ENCODE assay signal across 16 cellular contexts in genomic region chr17:49436174-49436573, GRCh38. TPM values are rescaled to one million over a fixed set of nuclear protein-coding genes. Genes with fewer than 3 reads are reported as not detected.
A peak's percentile ranks its signal among the peaks of the same experiment; 100 is the strongest.
DNase-seq lines count a peak whose midpoint lies in the region; ATAC-seq, FAIRE-seq and TF ChIP-seq lines count a peak whose summit lies in the region.
"Had no signal": no experiment of that assay in that cellular context is flagged by ENCODE, and none has a peak within 500 bp of the region (broad histone marks: within the 10 kb centered on the region; RNA-seq: fewer than 3 reads in every experiment).

No MANE protein-coding gene starts in this region.

- no peak overlapping the region for H3K9ac ChIP-seq in SK-N-SH
- no peak overlapping the region for H3K9ac ChIP-seq in HepG2 (ENCODE audit: insufficient read depth, low read depth, low read length)

- TF ChIP-seq POLR2A in breast epithelium (IDR thresholded peaks at IDR 0.05) (no peak), HepG2 (IDR thresholded peaks at IDR 0.05; ENCODE audit: insufficient read depth in 1 of 2, low read depth in 2 of 2, low read length in 2 of 2) (no peak)

- no peak overlapping the region for H3K4me3 ChIP-seq in breast epithelium
- H3K4me3 ChIP-seq in SK-N-SH (ENCODE audit: low read depth in 2 of 2, low read length in 1 of 2), result no peak overlapping the region
- no peak overlapping the region for H3K4me3 ChIP-seq in HepG2 (replicated peaks in 1 of 3; ENCODE audit: insufficient read depth in 1 of 3, low read depth in 2 of 3, low read length in 3 of 3)

- H3K27ac ChIP-seq in breast epithelium (peak overlapping the region; percentile 63 to 66), SK-N-SH (ENCODE audit: low read depth in 2 of 2, low read length in 1 of 2) (peak overlapping the region in 1 of 2 experiments; percentile 81; a peak in 2 of 4 replicates), HepG2 (ENCODE audit: extremely low read length, insufficient read depth, low read length) (no peak overlapping the region)
- H3K27ac ChIP-seq: HL-60 had no signal

- TF ChIP-seq EP300 in SK-N-SH (IDR thresholded peaks at IDR 0.05; ENCODE audit: borderline replicate concordance in 1 of 2, low read depth in 1 of 2, low read length in 1 of 2), result peak in 1 of 2 experiments; percentile 12; a peak in 1 of 4 replicates
- no peak for TF ChIP-seq EP300 in HepG2 (IDR thresholded peaks at IDR 0.05; ENCODE audit: low read depth in 2 of 2, low read length in 2 of 2)
- TF ChIP-seq EP300 in HepG2 (CRISPR knock-in tag; IDR thresholded peaks at IDR 0.05; ENCODE audit: borderline replicate concordance), result no peak

- WGBS in SK-N-SH (ENCODE audit: low lambda C conversion rate), result 57% methylated on average over 4 of the region's 4 CpGs
- 29% methylated on average over 4 of the region's 4 CpGs for WGBS in HepG2 (ENCODE audit: low lambda C conversion rate)

- CTCF ChIA-PET in MCF 10A (lab: Yijun Ruan, JAX), result interaction anchor here (0.5 to 8.0 kb wide), 20 partner anchors 10 to 503 kb away, joined by 3 to 165 read pairs (median 4); no protein-coding TSS in a partner anchor
- CTCF ChIA-PET in SK-N-SH (lab: Yijun Ruan, JAX), result interaction anchor here (0.8 to 21.7 kb wide), 40 partner anchors 9 to 562 kb away, joined by 3 to 492 read pairs (median 11); partner anchors contain the start of genes NGFR, NXPH3 and PHB1
- CTCF ChIA-PET in HepG2 (lab: Yijun Ruan, JAX; ENCODE audit: low intra/inter-chr PET ratio, low total read pairs), result interaction anchor here (2.0 to 2.3 kb wide), 2 partner anchors 60 to 112 kb away, joined by 5 to 9 read pairs; no protein-coding TSS in a partner anchor

- H3K27me3 ChIP-seq in breast epithelium, result peaks cover 0 to 10% of the 10 kb centered on the region in 2 donors
- H3K27me3 ChIP-seq in SK-N-SH (ENCODE audit: insufficient read depth), result peaks cover 13% of the 10 kb centered on the region; the same call in 1 of the 2 replicates
- H3K27me3 ChIP-seq in HepG2 (ENCODE audit: control insufficient read depth in 1 of 2, insufficient read depth in 2 of 2, low read length in 2 of 2), result peaks cover 4 to 65% of the 10 kb centered on the region in 2 experiments
- H3K27me3 ChIP-seq: BE2C had no signal

- no peak overlapping the region for H3K27ac Mint-ChIP-seq in MCF 10A (ENCODE audit: low read depth, unreplicated experiment)

- DNase-seq in breast epithelium (ENCODE audit: low spot score in 2 of 2) (no peak), MCF 10A (ENCODE audit: unreplicated experiment) (no peak), SK-N-SH (no peak), HepG2 (ENCODE audit: low spot score) (no peak), NCI-H446 treated with DMSO at 0.1 percent for 48 hours (lab: John Stamatoyannopoulos, UW) (no peak), HTR-8/SVneo (ENCODE audit: insufficient read length, low spot score) (no peak), SHP77 treated with DMSO at 0.1 percent for 48 hours (lab: John Stamatoyannopoulos, UW) (no peak)
- DNase-seq: BE2C; CD8-positive, alpha-beta memory T cell; DND-41; GDM1; IMR-90 had no signal

- intact Hi-C loops in breast epithelium (cut with DNase I; ENCODE audit: low total_unique reads), result loop anchor here (5.0 kb wide), 1 partner anchor 111 kb away; no protein-coding TSS in a partner anchor
- intact Hi-C loops in MCF 10A (cut with micrococcal nuclease), result no loop called here
- intact Hi-C loops in HepG2 (cut with micrococcal nuclease; ENCODE audit: unreplicated experiment), result no loop called here

- no peaks in the 10 kb centered on the region for H3K9me3 Mint-ChIP-seq in MCF 10A (ENCODE audit: unreplicated experiment)
- H3K9me3 Mint-ChIP-seq: CD8-positive, alpha-beta memory T cell had no signal

- H4K20me1 ChIP-seq in SK-N-SH (ENCODE audit: insufficient read depth), result no peaks in the 10 kb centered on the region
- no peaks in the 10 kb centered on the region for H4K20me1 ChIP-seq in HepG2 (ENCODE audit: insufficient read depth, low read length)

- POLR2A ChIA-PET in MCF 10A (lab: Yijun Ruan, JAX), result interaction anchor here (1.0 kb wide), 1 partner anchor 116 kb away, joined by 4 read pairs; no protein-coding TSS in a partner anchor
- POLR2A ChIA-PET in SK-N-SH (lab: Yijun Ruan, JAX), result interaction anchor here (0.9 to 1.8 kb wide), 4 partner anchors 46 to 120 kb away, joined by 3 to 8 read pairs (median 4); partner anchors contain the start of gene NGFR
- POLR2A ChIA-PET in HepG2 (lab: Yijun Ruan, JAX), result no interaction called here

- H2AFZ ChIP-seq in SK-N-SH (ENCODE audit: low read depth), result no peak overlapping the region
- no peak overlapping the region for H2AFZ ChIP-seq in HepG2 (ENCODE audit: low read length)

- no peaks in the 10 kb centered on the region for H3K9me2 ChIP-seq in SK-N-SH

- H3K4me1 ChIP-seq in breast epithelium (no peaks in the 10 kb centered on the region), SK-N-SH (ENCODE audit: control insufficient read depth in 1 of 2, insufficient read depth in 2 of 2, low read depth in 1 of 2, low read length in 1 of 2) (peaks cover 9 to 45% of the 10 kb centered on the region in 2 experiments; a peak in 2 of 4 replicates), HepG2 (ENCODE audit: insufficient read depth, low read length) (peaks cover 49% of the 10 kb centered on the region)
- H3K4me1 ChIP-seq: Caco-2 had no signal

- no peak overlapping the region for H3K4me3 Mint-ChIP-seq in MCF 10A (ENCODE audit: unreplicated experiment)
- H3K4me3 Mint-ChIP-seq: CD8-positive, alpha-beta memory T cell had no signal

- FAIRE-seq in HepG2 (lab: Jason Lieb, UNC) (no peak), HTR-8/SVneo (lab: Jason Lieb, UNC) (no peak)
- FAIRE-seq: A204.1, H54 had no signal

- H3K36me3 Mint-ChIP-seq in MCF 10A (ENCODE audit: insufficient read depth, unreplicated experiment), result no peaks in the 10 kb centered on the region
- H3K36me3 Mint-ChIP-seq: CD8-positive, alpha-beta memory T cell had no signal

- no peaks in the 10 kb centered on the region for H3F3A ChIP-seq in SK-N-SH (replicated peaks; ENCODE audit: insufficient read depth)

- peaks cover 63% of the 10 kb centered on the region for H3K27me3 Mint-ChIP-seq in MCF 10A (ENCODE audit: insufficient read depth, unreplicated experiment)

- H3K79me2 ChIP-seq in SK-N-SH (ENCODE audit: insufficient read depth) (no peaks in the 10 kb centered on the region), HepG2 (ENCODE audit: insufficient read depth, low read length) (no peaks in the 10 kb centered on the region)

- TF ChIP-seq CTCF in breast epithelium (IDR thresholded peaks at IDR 0.05), result no peak
- TF ChIP-seq CTCF in MCF 10A (IDR thresholded peaks at IDR 0.05; ENCODE audit: unreplicated experiment), result no peak
- no peak for TF ChIP-seq CTCF in SK-N-SH (IDR thresholded peaks at IDR 0.05)
- TF ChIP-seq CTCF in HepG2 (CRISPR knock-in tag; IDR thresholded peaks at IDR 0.05), result no peak

- H3K4me2 ChIP-seq in SK-N-SH (no peak overlapping the region), HepG2 (ENCODE audit: low read depth, low read length) (no peak overlapping the region)

- in situ Hi-C loops in HepG2 (cut with HindIII; ENCODE audit: extremely low pct_ligation_motif_present, low pct_unique_long_range_greater_than_20kb), result loop anchor here (5.0 to 10.0 kb wide), 3 partner anchors 61 to 269 kb away; partner anchors contain the start of genes NGFR and SLC35B1

- H3K36me3 ChIP-seq in breast epithelium (no peaks in the 10 kb centered on the region), SK-N-SH (replicated peaks in 1 of 2; ENCODE audit: control insufficient read depth in 1 of 2, insufficient read depth in 2 of 2, low read length in 1 of 2) (no peaks in the 10 kb centered on the region), HepG2 (replicated peaks in 1 of 2; ENCODE audit: control insufficient read depth in 1 of 2, insufficient read depth in 2 of 2, low read length in 2 of 2) (no peaks in the 10 kb centered on the region)
- H3K36me3 ChIP-seq: BE2C had no signal

- H3K4me1 Mint-ChIP-seq in MCF 10A (ENCODE audit: insufficient read depth, unreplicated experiment), result no peaks in the 10 kb centered on the region
- H3K4me1 Mint-ChIP-seq: CD8-positive, alpha-beta memory T cell had no signal

- BruUV-seq in MCF 10A (replicated peaks; lab: Mats Ljungman, UMichigan) (no TSS peak), HepG2 (replicated peaks; lab: Mats Ljungman, UMichigan) (no TSS peak)

- H3K9me3 ChIP-seq in breast epithelium, result no peaks in the 10 kb centered on the region
- H3K9me3 ChIP-seq in SK-N-SH, result no peaks in the 10 kb centered on the region
- H3K9me3 ChIP-seq in HepG2 (ENCODE audit: low read length), result no peaks in the 10 kb centered on the region
- H3K9me3 ChIP-seq: BE2C, Caco-2 had no signal

- TF ChIP-seq RAD21 in SK-N-SH (IDR thresholded peaks at IDR 0.05; ENCODE audit: low read length) (no peak), HepG2 (CRISPR knock-in tag; IDR thresholded peaks at IDR 0.05) (no peak)

- ATAC-seq in HepG2, result no peak

RNA-seq across cellular contexts. Expression of gene PHB1, which starts 21.5 kb away (rescaled TPM):
- total RNA-seq in breast epithelium (100 to 1,000 TPM; 100 to 110 (median 108) TPM), MCF 10A (2022) (122 and 134 TPM in 2 replicates), HepG2 (2016; rRNA removed; fragmentation: Illumina TruSeq; extraction: Trizol) (515 and 623 TPM in 2 replicates)
- polyA plus RNA-seq in SK-N-SH (2012; rRNA removed) (379 and 477 TPM in 2 replicates), HepG2 (2011; rRNA removed) (688 and 721 TPM in 2 replicates)
- 290 and 388 TPM in 2 replicates for polyA plus RNA-seq in SK-N-SH (2012; cell fraction: cytosol; rRNA removed)
- 173 and 230 TPM in 2 replicates for polyA plus RNA-seq in SK-N-SH (2012; cell fraction: nucleus; rRNA removed)
- total RNA-seq in HepG2 (2016; cell fraction: cytosol; rRNA removed; fragmentation: Illumina TruSeq; extraction: Trizol; ENCODE audit: low read depth), result 133 and 145 TPM in 2 replicates
- 510 and 641 TPM in 2 replicates for total RNA-seq in HepG2 (2016; cell fraction: insoluble cytoplasmic fraction; rRNA removed; fragmentation: Illumina TruSeq; extraction: Trizol)
- 238 and 242 TPM in 2 replicates for total RNA-seq in HepG2 (2016; cell fraction: membrane; rRNA removed; fragmentation: Illumina TruSeq; extraction: Trizol)
- total RNA-seq in HepG2 (2016; cell fraction: nucleus; rRNA removed; fragmentation: Illumina TruSeq; extraction: Trizol), result 214 and 243 TPM in 2 replicates
- polyA plus RNA-seq in HepG2 (2011; cell fraction: cytosol; rRNA removed), result 568 and 609 TPM in 2 replicates
- polyA plus RNA-seq in HepG2 (2011; cell fraction: nucleus; rRNA removed), result 175 and 197 TPM in 2 replicates
- polyA plus RNA-seq in HepG2 (2012), result 461 and 478 TPM in 2 replicates
- 175 and 189 TPM in 2 replicates for polyA plus RNA-seq in HepG2 (2016; cell fraction: cytosol; fragmentation: Illumina TruSeq; extraction: Trizol; ENCODE audit: low read depth)
- 675 and 689 TPM in 2 replicates for polyA plus RNA-seq in HepG2 (2016; cell fraction: insoluble cytoplasmic fraction; fragmentation: Illumina TruSeq; extraction: Trizol; ENCODE audit: low read depth)
- 218 and 222 TPM in 2 replicates for polyA plus RNA-seq in HepG2 (2016; cell fraction: membrane; fragmentation: Illumina TruSeq; extraction: Trizol; ENCODE audit: low read depth)
- polyA plus RNA-seq in HepG2 (2016; cell fraction: nucleus; fragmentation: Illumina TruSeq; extraction: Trizol; ENCODE audit: insufficient read depth, low read depth), result 412 and 415 TPM in 2 replicates
- polyA minus RNA-seq in HepG2 (2011; rRNA and poly(A)+ RNA removed; ENCODE audit: low replicate concordance), result 950 and 1,090 TPM in 2 replicates
- 133 and 158 TPM in 2 replicates for polyA minus RNA-seq in HepG2 (2011; cell fraction: cytosol; rRNA and poly(A)+ RNA removed)
- polyA minus RNA-seq in HepG2 (2011; cell fraction: nucleus; rRNA and poly(A)+ RNA removed), result 74.5 and 93.1 TPM in 2 replicates

RNA-seq across cellular contexts. Expression of gene NGFR, which starts 58.9 kb away (rescaled TPM):
- total RNA-seq in breast epithelium, result 10 to 100 TPM in 2 of 3 donors, 1 to 10 TPM in 1; 3.4 to 27.8 (median 17.7) TPM
- total RNA-seq in MCF 10A (2022), result 0.22 and 0.26 TPM in 2 replicates
- polyA plus RNA-seq in SK-N-SH (2012; rRNA removed), result 0.44 and 0.76 TPM in 2 replicates
- polyA plus RNA-seq in SK-N-SH (2012; cell fraction: cytosol; rRNA removed), result 0.37 and 0.59 TPM in 2 replicates
- polyA plus RNA-seq in SK-N-SH (2012; cell fraction: nucleus; rRNA removed), result 0.52 and 0.66 TPM in 2 replicates
- total RNA-seq in HepG2 (2016; rRNA removed; fragmentation: Illumina TruSeq; extraction: Trizol), result 0.41 and 1.1 TPM in 2 replicates
- 0.10 TPM in 1 of 2 replicates, not detected in the other for total RNA-seq in HepG2 (2016; cell fraction: cytosol; rRNA removed; fragmentation: Illumina TruSeq; extraction: Trizol; ENCODE audit: low read depth)
- total RNA-seq in HepG2 (2016; cell fraction: insoluble cytoplasmic fraction; rRNA removed; fragmentation: Illumina TruSeq; extraction: Trizol), result 0.30 and 1.4 TPM in 2 replicates
- 0.21 and 0.40 TPM in 2 replicates for total RNA-seq in HepG2 (2016; cell fraction: membrane; rRNA removed; fragmentation: Illumina TruSeq; extraction: Trizol)
- total RNA-seq in HepG2 (2016; cell fraction: nucleus; rRNA removed; fragmentation: Illumina TruSeq; extraction: Trizol), result 1.3 and 1.6 TPM in 2 replicates
- polyA plus RNA-seq in HepG2 (2011; rRNA removed), result 1.8 and 2.7 TPM in 2 replicates
- 1.9 and 2.8 TPM in 2 replicates for polyA plus RNA-seq in HepG2 (2011; cell fraction: cytosol; rRNA removed)
- polyA plus RNA-seq in HepG2 (2011; cell fraction: nucleus; rRNA removed), result 1.5 and 2.5 TPM in 2 replicates
- polyA plus RNA-seq in HepG2 (2012), result 0.27 and 1.0 TPM in 2 replicates
- polyA plus RNA-seq in HepG2 (2016; cell fraction: cytosol; fragmentation: Illumina TruSeq; extraction: Trizol; ENCODE audit: low read depth), result 0.11 and 0.15 TPM in 2 replicates
- 0.46 and 0.72 TPM in 2 replicates for polyA plus RNA-seq in HepG2 (2016; cell fraction: insoluble cytoplasmic fraction; fragmentation: Illumina TruSeq; extraction: Trizol; ENCODE audit: low read depth)
- 0.15 and 0.29 TPM in 2 replicates for polyA plus RNA-seq in HepG2 (2016; cell fraction: membrane; fragmentation: Illumina TruSeq; extraction: Trizol; ENCODE audit: low read depth)
- polyA plus RNA-seq in HepG2 (2016; cell fraction: nucleus; fragmentation: Illumina TruSeq; extraction: Trizol; ENCODE audit: insufficient read depth, low read depth), result 4.1 and 4.2 TPM in 2 replicates
- polyA minus RNA-seq in HepG2 (2011; rRNA and poly(A)+ RNA removed; ENCODE audit: low replicate concordance), result 0.07 and 4.0 TPM in 2 replicates
- 1.2 and 1.3 TPM in 2 replicates for polyA minus RNA-seq in HepG2 (2011; cell fraction: cytosol; rRNA and poly(A)+ RNA removed)
- polyA minus RNA-seq in HepG2 (2011; cell fraction: nucleus; rRNA and poly(A)+ RNA removed), result 0.39 and 0.62 TPM in 2 replicates
